ENCODE assay signal across 8 cellular contexts in genomic region chr18:59459352-59460059, GRCh38.
DNase-seq lines count a peak whose midpoint lies in the region; ATAC-seq and TF ChIP-seq lines count a peak whose summit lies in the region.

No MANE protein-coding gene starts in this region.

- 27 to 29% methylated on average over 8 of the region's 8 CpGs for WGBS in GM23248 (ENCODE audit: low coverage in 1 of 2, low lambda C conversion rate in 2 of 2, missing lambda C conversion rate in 2 of 2), 2 experiments

- H3K36me3 ChIP-seq in GM23248 (ENCODE audit: low read depth), result no peaks in the 10 kb centered on the region
- no peaks in the 10 kb centered on the region for H3K36me3 ChIP-seq in neural cell (ENCODE audit: insufficient read depth, low read length)

- H3K79me2 ChIP-seq in GM23248 (ENCODE audit: insufficient read depth) (no peaks in the 10 kb centered on the region), neural cell (replicated peaks; ENCODE audit: insufficient read depth, low read length) (no peaks in the 10 kb centered on the region)

- no peak overlapping the region for H3K9ac ChIP-seq in GM23248
- H3K9ac ChIP-seq in neural cell (ENCODE audit: low read length), result no peak overlapping the region

- TF ChIP-seq RAD21 in neural cell (conservative IDR thresholded peaks at IDR 0.05), result peak; percentile 84

- H3K9me3 ChIP-seq in GM23248 (ENCODE audit: low read depth) (no peaks in the 10 kb centered on the region), neural cell (ENCODE audit: low read length) (no peaks in the 10 kb centered on the region)

- H3F3A ChIP-seq in GM23248 (ENCODE audit: insufficient read depth), result no peaks in the 10 kb centered on the region
- H3F3A ChIP-seq in neural cell (ENCODE audit: insufficient read depth, low read length, poor library complexity, severe bottlenecking), result no peaks in the 10 kb centered on the region

- H3K9me2 ChIP-seq in GM23248 (ENCODE audit: insufficient read depth), result no peaks in the 10 kb centered on the region
- no peaks in the 10 kb centered on the region for H3K9me2 ChIP-seq in neural cell (ENCODE audit: insufficient read depth, low read length)

- DNase-seq in AG08395 (ENCODE audit: low spot score) (peak; percentile 75), GM23248 (peak; percentile 68), NCI-H82 treated with DMSO at 0.1 percent for 48 hours (lab: John Stamatoyannopoulos, UW; ENCODE audit: unreplicated experiment) (peak; percentile 13), dorsolateral prefrontal cortex (no peak), NK-92 (lab: John Stamatoyannopoulos, UW; ENCODE audit: unreplicated experiment) (no peak)

- TF ChIP-seq EP300 in neural cell (conservative IDR thresholded peaks at IDR 0.05; ENCODE audit: poor library complexity, severe bottlenecking), result no peak

- H3K27me3 ChIP-seq in GM23248 (replicated peaks; ENCODE audit: insufficient read depth) (no peaks in the 10 kb centered on the region), dorsolateral prefrontal cortex (peaks cover 0 to 7% (median 0%) of the 10 kb centered on the region in 45 donors), neural cell (ENCODE audit: insufficient read depth, low read depth, low read length) (no peaks in the 10 kb centered on the region)

- in situ Hi-C loops in GM23248 (cut with MboI), result loop anchor here (10.0 kb wide), 2 partner anchors 235 to 365 kb away; partner anchors contain the start of gene CCBE1

- no peak overlapping the region for H3K4me2 ChIP-seq in GM23248 (ENCODE audit: unreplicated experiment)
- no peak overlapping the region for H3K4me2 ChIP-seq in neural cell (ENCODE audit: low read length)

- TF ChIP-seq CTCF in dorsolateral prefrontal cortex (IDR thresholded peaks at IDR 0.05 in 54 of 56, conservative IDR thresholded peaks at IDR 0.05 in 2 of 56; ENCODE audit: low read depth in 1 of 56, partially characterized antibody in 56 of 56), result peak; percentile 47 to 75 (median 64)
- TF ChIP-seq CTCF in neural cell (IDR thresholded peaks at IDR 0.05; ENCODE audit: poor library complexity, severe bottlenecking), result peak; percentile 82

- H2AFZ ChIP-seq in GM23248, result no peak overlapping the region
- no peak overlapping the region for H2AFZ ChIP-seq in neural cell (ENCODE audit: low read depth, low read length)

- H3K4me3 ChIP-seq in GM23248 (no peak overlapping the region), dorsolateral prefrontal cortex (no peak overlapping the region), neural cell (ENCODE audit: low read length) (no peak overlapping the region)

- peaks cover 7% of the 10 kb centered on the region; the same call in 1 of the 2 replicates for H3K4me1 ChIP-seq in GM23248 (ENCODE audit: insufficient read depth)

- no peak for ATAC-seq in HG03045 (IDR thresholded peaks at IDR 0.05; ENCODE audit: unreplicated experiment)
- ATAC-seq in HG02678 (IDR thresholded peaks at IDR 0.05; ENCODE audit: unreplicated experiment), result no peak

- intact Hi-C loops in dorsolateral prefrontal cortex (cut with DNase I), result loop anchor here (2.0 to 5.0 kb wide), 2 partner anchors 363 kb away; no protein-coding TSS in a partner anchor

- H3K27ac ChIP-seq in GM23248 (no peak overlapping the region), dorsolateral prefrontal cortex (no peak overlapping the region), neural cell (ENCODE audit: low read length) (no peak overlapping the region)

- H4K20me1 ChIP-seq in GM23248 (ENCODE audit: insufficient read depth) (no peaks in the 10 kb centered on the region), neural cell (ENCODE audit: insufficient read depth) (no peaks in the 10 kb centered on the region)

TF ChIP-seq in neural cell, 6 proteins besides CTCF, POLR2A, EP300 and RAD21:
- TF ChIP-seq MXI1 (conservative IDR thresholded peaks at IDR 0.05; ENCODE audit: poor library complexity, severe bottlenecking) (no peak), SMC3 (conservative IDR thresholded peaks at IDR 0.05; ENCODE audit: poor library complexity) (peak; percentile 89)

Comparison
In these comparisons a context has a peak if more than half of its experiments do, and no peak if none do; other contexts are left out.
1. DNase-seq: peak in AG08395 (single experiment), GM23248 (single experiment) and NCI-H82 treated with DMSO at 0.1 percent for 48 hours (single experiment); none in dorsolateral prefrontal cortex (0 of 10) and NK-92 (single experiment).